Comparison of ENCODE assay signal across 10 cellular contexts in the genomic region with DNA sequence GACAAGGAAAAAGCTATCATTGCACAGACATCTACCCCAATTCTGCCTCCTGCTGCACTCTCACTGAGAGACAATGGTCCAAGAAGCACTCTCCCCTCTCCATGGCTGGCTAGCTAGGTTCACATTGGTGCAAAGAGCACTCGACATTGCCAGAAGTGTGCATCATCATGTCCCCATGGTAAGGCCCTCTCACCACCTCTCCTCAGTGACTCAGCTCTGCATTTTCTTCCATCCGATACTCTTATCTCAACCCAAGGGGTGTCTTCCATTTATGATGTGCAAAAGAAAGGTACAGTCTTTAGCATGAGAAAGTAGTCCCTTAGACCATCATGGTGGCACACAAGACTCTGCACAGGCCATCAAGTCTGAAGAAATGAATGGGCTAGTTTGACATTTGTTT. TPM values are rescaled to one million over a fixed set of nuclear protein-coding genes. Genes with fewer than 3 reads are reported as not detected.
"Had no signal": no experiment of that assay in that cellular context is flagged by ENCODE, and none has a peak within 500 bp of the region (broad histone marks: within the 10 kb centered on the region; RNA-seq: fewer than 3 reads in every experiment).

No MANE protein-coding gene starts in this region.

- H3K36me3 ChIP-seq: HAP-1 had no signal

- H3K9ac ChIP-seq: GM23248 had no signal

- H3K27ac ChIP-seq: GM23248, HL-60 had no signal

- H2AFZ ChIP-seq: GM23248 had no signal

- ATAC-seq: HCT116, HepG2 had no signal

- FAIRE-seq: HepG2 had no signal

- DNase-seq: GM23248, GOT3, H7, HFFc6 had no signal

- H3K9me3 ChIP-seq: HAP-1 had no signal

- H3K4me3 ChIP-seq: GM23248, HAP-1 had no signal

RNA-seq across cellular contexts. Expression of gene MOBP, which starts 46.9 kb away (rescaled TPM):
- total RNA-seq: GM23248, HepG2, HFFc6, HT1080 had no signal
- polyA plus RNA-seq: GM23248, HepG2, IgD-negative memory B cell had no signal
